7 cellular contexts compared by ENCODE assay signal in genomic region chr22:43812890-43813289, GRCh38. TPM values are rescaled to one million over a fixed set of nuclear protein-coding genes. Genes with fewer than 3 reads are reported as not detected.
A peak's percentile ranks its signal among the peaks of the same experiment; 100 is the strongest.
DNase-seq lines count a peak whose midpoint lies in the region; ATAC-seq and TF ChIP-seq lines count a peak whose summit lies in the region.

No MANE protein-coding gene starts in this region.

- DNase-seq in activated CD4-positive, alpha-beta memory T cell treated with anti-CD3 and anti-CD28 coated beads, Interleukin-2, amount 10 ng/mL, durations not matched to agents 7 days and 5 days, result no peak
- no peak for DNase-seq in iPS DF 6.9 (ENCODE audit: low read depth, low spot score)
- DNase-seq in stimulated activated effector memory CD8-positive, alpha-beta T cell treated with anti-CD3 and anti-CD28 coated beads, Interleukin-12 subunit alpha, Interleukin-12 subunit beta, amount 100 ng/mL, for 72 hours (ENCODE audit: low spot score in 2 of 2), result no peak
- DNase-seq in KBM-7, result no peak

- H3K9me3 Mint-ChIP-seq in activated CD4-positive, alpha-beta memory T cell treated with anti-CD3 and anti-CD28 coated beads, Interleukin-2, amount 10 ng/mL, durations not matched to agents 7 days and 5 days, result no peaks in the 10 kb centered on the region
- no peaks in the 10 kb centered on the region for H3K9me3 Mint-ChIP-seq in stimulated activated effector memory CD8-positive, alpha-beta T cell treated with anti-CD3 and anti-CD28 coated beads, Interleukin-12 subunit alpha, Interleukin-12 subunit beta, amount 100 ng/mL, for 72 hours

- H3K36me3 Mint-ChIP-seq in activated CD4-positive, alpha-beta memory T cell treated with anti-CD3 and anti-CD28 coated beads, Interleukin-2, amount 10 ng/mL, durations not matched to agents 7 days and 5 days (ENCODE audit: low read depth), result peaks cover 5% of the 10 kb centered on the region
- H3K36me3 Mint-ChIP-seq in stimulated activated effector memory CD8-positive, alpha-beta T cell treated with anti-CD3 and anti-CD28 coated beads, Interleukin-12 subunit alpha, Interleukin-12 subunit beta, amount 100 ng/mL, for 72 hours, result peaks cover 12% of the 10 kb centered on the region

- no CpG with 5 or more reads among the region's 6 CpGs for WGBS in iPS DF 6.9 (ENCODE audit: insufficient coverage, insufficient read length)

- peaks cover 29% of the 10 kb centered on the region for H3K4me1 Mint-ChIP-seq in activated CD4-positive, alpha-beta memory T cell treated with anti-CD3 and anti-CD28 coated beads, Interleukin-2, amount 10 ng/mL, durations not matched to agents 7 days and 5 days
- peaks cover 30% of the 10 kb centered on the region for H3K4me1 Mint-ChIP-seq in stimulated activated effector memory CD8-positive, alpha-beta T cell treated with anti-CD3 and anti-CD28 coated beads, Interleukin-12 subunit alpha, Interleukin-12 subunit beta, amount 100 ng/mL, for 72 hours

- H3K4me1 ChIP-seq in HEK293 (ENCODE audit: control insufficient read depth, insufficient read depth, low read length), result peaks cover 3% of the 10 kb centered on the region; the same call in 1 of the 2 replicates
- H3K4me1 ChIP-seq in iPS DF 6.9 (ENCODE audit: control insufficient read depth, insufficient read depth, low read length), result no peaks in the 10 kb centered on the region

- no peak for TF ChIP-seq CTCF in HEK293 (tag by site-specific recombination; IDR thresholded peaks at IDR 0.05)

- H3K27ac Mint-ChIP-seq in activated CD4-positive, alpha-beta memory T cell treated with anti-CD3 and anti-CD28 coated beads, Interleukin-2, amount 10 ng/mL, durations not matched to agents 7 days and 5 days, result peak overlapping the region; percentile 52
- H3K27ac Mint-ChIP-seq in stimulated activated effector memory CD8-positive, alpha-beta T cell treated with anti-CD3 and anti-CD28 coated beads, Interleukin-12 subunit alpha, Interleukin-12 subunit beta, amount 100 ng/mL, for 72 hours, result peak overlapping the region; percentile 93

- peak overlapping the region; percentile 93 for H3K4me3 Mint-ChIP-seq in activated CD4-positive, alpha-beta memory T cell treated with anti-CD3 and anti-CD28 coated beads, Interleukin-2, amount 10 ng/mL, durations not matched to agents 7 days and 5 days
- peak overlapping the region; percentile 87 for H3K4me3 Mint-ChIP-seq in stimulated activated effector memory CD8-positive, alpha-beta T cell treated with anti-CD3 and anti-CD28 coated beads, Interleukin-12 subunit alpha, Interleukin-12 subunit beta, amount 100 ng/mL, for 72 hours

- no peak for ATAC-seq in stimulated activated effector memory CD8-positive, alpha-beta T cell treated with anti-CD3 and anti-CD28 coated beads, Interleukin-12 subunit alpha, Interleukin-12 subunit beta, amount 100 ng/mL, for 72 hours
- ATAC-seq in HG02642 (IDR thresholded peaks at IDR 0.05; ENCODE audit: poor library complexity, unreplicated experiment), result no peak
- ATAC-seq in GM18861 (IDR thresholded peaks at IDR 0.05; ENCODE audit: unreplicated experiment), result no peak

- H3K9me3 ChIP-seq in HEK293 (ENCODE audit: control insufficient read depth, insufficient read depth, low read depth, low read length) (no peaks in the 10 kb centered on the region), iPS DF 6.9 (ENCODE audit: control insufficient read depth, insufficient read depth, low read length) (no peaks in the 10 kb centered on the region)

- CTCF ChIA-PET in HEK293 (lab: Yijun Ruan, JAX), result interaction anchor here (0.7 to 1.4 kb wide), 4 partner anchors 9 to 581 kb away, joined by 3 to 5 read pairs (median 4); no protein-coding TSS in a partner anchor
- CTCF ChIA-PET in activated CD4-positive, alpha-beta memory T cell treated with anti-CD3 and anti-CD28 coated beads, Interleukin-2, amount 10 ng/mL, durations not matched to agents 7 days and 5 days (lab: Charles Lee), result interaction anchor here (1.3 kb wide), 1 partner anchor 70 kb away, joined by 4 read pairs; no protein-coding TSS in a partner anchor

- H3K36me3 ChIP-seq in HEK293 (ENCODE audit: control insufficient read depth in 2 of 2, insufficient read depth in 1 of 2, low read length in 2 of 2) (peaks cover 0 to 12% of the 10 kb centered on the region in 2 experiments; a peak in 2 of 3 replicates), iPS DF 6.9 (ENCODE audit: control insufficient read depth, insufficient read depth, low read length) (no peaks in the 10 kb centered on the region)

- POLR2A ChIA-PET in HEK293 (lab: Yijun Ruan, JAX), result interaction anchor here (0.7 to 1.8 kb wide), 3 partner anchors 9 to 70 kb away, joined by 3 to 8 read pairs (median 4); no protein-coding TSS in a partner anchor
- POLR2A ChIA-PET in activated CD4-positive, alpha-beta memory T cell treated with anti-CD3 and anti-CD28 coated beads, Interleukin-2, amount 10 ng/mL, durations not matched to agents 7 days and 5 days (lab: Charles Lee), result interaction anchor here (1.1 kb wide), 1 partner anchor 211 kb away, joined by 5 read pairs; the partner anchor contains the start of gene PARVB

- H3K27me3 ChIP-seq in iPS DF 6.9 (ENCODE audit: control insufficient read depth, insufficient read depth, low read length), result no peaks in the 10 kb centered on the region

- H3K4me3 ChIP-seq in HEK293 (ENCODE audit: low read depth, low read length), result peak overlapping the region; percentile 78
- peak overlapping the region; percentile 64; the same call in 1 of the 2 replicates for H3K4me3 ChIP-seq in iPS DF 6.9 (ENCODE audit: low read length)

- no peaks in the 10 kb centered on the region for H3K27me3 Mint-ChIP-seq in activated CD4-positive, alpha-beta memory T cell treated with anti-CD3 and anti-CD28 coated beads, Interleukin-2, amount 10 ng/mL, durations not matched to agents 7 days and 5 days

- in situ Hi-C loops in KBM-7 (cut with MboI; ENCODE audit: low pct_unique_long_range_greater_than_20kb, low sequenced_read_pairs), result no loop called here

- H3K27ac ChIP-seq in HEK293 (ENCODE audit: extremely low read depth, low read depth, low read length), result peak overlapping the region; percentile 80; the same call in 1 of the 2 replicates
- no peak overlapping the region for H3K27ac ChIP-seq in iPS DF 6.9 (ENCODE audit: low read length)

TF ChIP-seq in HEK293, 187 proteins besides CTCF, POLR2A, EP300 and RAD21:
- TF ChIP-seq ZNF248 (tag by site-specific recombination; IDR thresholded peaks at IDR 0.05), result no peak
- TF ChIP-seq ZNF677 (tag by site-specific recombination; IDR thresholded peaks at IDR 0.05), result no peak
- TF ChIP-seq GLIS1 (tag by site-specific recombination; IDR thresholded peaks at IDR 0.05), result no peak
- no peak for TF ChIP-seq ZNF239 (tag by site-specific recombination; IDR thresholded peaks at IDR 0.05)
- TF ChIP-seq ZNF776 (tag by site-specific recombination; IDR thresholded peaks at IDR 0.05; ENCODE audit: borderline replicate concordance), result no peak
- no peak for TF ChIP-seq ZNF354C (tag by site-specific recombination; IDR thresholded peaks at IDR 0.05; ENCODE audit: borderline replicate concordance, low read depth)
- no peak for TF ChIP-seq ZNF394 (tag by site-specific recombination; IDR thresholded peaks at IDR 0.05; ENCODE audit: borderline replicate concordance)
- TF ChIP-seq ZNF843 (tag by site-specific recombination; IDR thresholded peaks at IDR 0.05), result no peak
- no peak for TF ChIP-seq GLI2 (tag by site-specific recombination; IDR thresholded peaks at IDR 0.05; ENCODE audit: borderline replicate concordance, low read depth)
- no peak for TF ChIP-seq PRDM1 (tag by site-specific recombination; IDR thresholded peaks at IDR 0.05)
- TF ChIP-seq ZBTB7A (tag by site-specific recombination; IDR thresholded peaks at IDR 0.05; ENCODE audit: low read depth), result no peak
TF ChIP-seq in HEK293: peak in this region for 0.

RNA-seq across cellular contexts. Expression of gene EFCAB6, which starts 0.8 kb away (rescaled TPM):
- under 1 TPM in 1 of 2 experiments, not detected in 1; 0.18 TPM for total RNA-seq in activated CD4-positive, alpha-beta memory T cell treated with anti-CD3 and anti-CD28 coated beads, Interleukin-2, amount 10 ng/mL, durations not matched to agents 7 days and 5 days

RNA-seq across cellular contexts. Expression of gene SULT4A1, which starts 49.4 kb away (rescaled TPM):
- not detected for total RNA-seq in activated CD4-positive, alpha-beta memory T cell treated with anti-CD3 and anti-CD28 coated beads, Interleukin-2, amount 10 ng/mL, durations not matched to agents 7 days and 5 days
